8 cellular contexts compared by ENCODE assay signal in genomic region chr22:38298312-38299000, GRCh38. TPM values are rescaled to one million over a fixed set of nuclear protein-coding genes. Genes with fewer than 3 reads are reported as not detected.
DNase-seq lines count a peak whose midpoint lies in the region; ATAC-seq and TF ChIP-seq lines count a peak whose summit lies in the region.

No MANE protein-coding gene starts in this region.

- H4K20me1 ChIP-seq in PC-3 (ENCODE audit: low read length), result 0 out of 2 replicates have a peak, but pooled peaks cover under 1% of the 10 kb centered on the region

- H3K27me3 ChIP-seq in PC-3 (ENCODE audit: low read length), result no peaks in the 10 kb centered on the region

- H3F3A ChIP-seq in PC-3 (ENCODE audit: low read length, unreplicated experiment), result peaks cover 3% of the 10 kb centered on the region

- ATAC-seq in PC-3, result peak; percentile 90
- peak; percentile 75 to 77 for ATAC-seq in naive thymus-derived CD8-positive, alpha-beta T cell
- ATAC-seq in GM21529 (IDR thresholded peaks at IDR 0.05; ENCODE audit: unreplicated experiment), result no peak
- no peak for ATAC-seq in HG02870 (IDR thresholded peaks at IDR 0.05; ENCODE audit: unreplicated experiment)
- no peak for ATAC-seq in GM21526 (IDR thresholded peaks at IDR 0.05; ENCODE audit: low FRiP score, unreplicated experiment)

- H3K36me3 ChIP-seq in PC-3 (ENCODE audit: low read depth, low read length), result peaks cover 65% of the 10 kb centered on the region

- peaks cover 35% of the 10 kb centered on the region for H3K4me1 ChIP-seq in PC-3 (ENCODE audit: insufficient read depth, low read length)

- no peaks in the 10 kb centered on the region for H3K9me2 ChIP-seq in PC-3 (replicated peaks; ENCODE audit: low read length)

- POLR2A ChIA-PET in PC-3 (lab: Charles Lee; ENCODE audit: unreplicated experiment), result interaction anchor here (1.1 kb wide), 1 partner anchor 80 kb away, joined by 4 read pairs; no protein-coding TSS in a partner anchor
- POLR2A ChIA-PET in naive thymus-derived CD8-positive, alpha-beta T cell (lab: Charles Lee), result no interaction called here

- H3K9me3 Mint-ChIP-seq in naive thymus-derived CD8-positive, alpha-beta T cell, result no peaks in the 10 kb centered on the region

- H3K27ac ChIP-seq in PC-3 (ENCODE audit: low read length), result peak overlapping the region; percentile 99

- H3K9me3 ChIP-seq in PC-3 (ENCODE audit: low read length), result no peaks in the 10 kb centered on the region

- TF ChIP-seq CTCF in GM10266 (IDR thresholded peaks at IDR 0.05; ENCODE audit: control insufficient read depth, insufficient read depth, low read depth, missing control alignments) (peak; percentile 64), PC-3 (conservative IDR thresholded peaks at IDR 0.05; ENCODE audit: low read depth, low read length) (peak; percentile 65)

- intact Hi-C loops in PC-3 (cut with micrococcal nuclease), result loop anchor here (2.0 kb wide), 1 partner anchor 20 kb away; no protein-coding TSS in a partner anchor

- no peak overlapping the region for H3K4me3 Mint-ChIP-seq in naive thymus-derived CD8-positive, alpha-beta T cell

- no peak overlapping the region for H3K27ac Mint-ChIP-seq in naive thymus-derived CD8-positive, alpha-beta T cell

- peak overlapping the region; percentile 64 for H3K4me2 ChIP-seq in PC-3 (ENCODE audit: low read length)

- BruUV-seq in PC-3 (replicated peaks; lab: Mats Ljungman, UMichigan), result no TSS peak

- H3K4me3 ChIP-seq in PC-3 (ENCODE audit: low read length), result no peak overlapping the region

- H3K36me3 Mint-ChIP-seq in naive thymus-derived CD8-positive, alpha-beta T cell, result peaks cover 0 to 59% (median 9%) of the 10 kb centered on the region in 3 donors

- CTCF ChIA-PET in PC-3 (lab: Charles Lee), result no interaction called here

- H3K27me3 Mint-ChIP-seq in naive thymus-derived CD8-positive, alpha-beta T cell, result no peaks in the 10 kb centered on the region

- peaks cover 27% of the 10 kb centered on the region for H3K79me2 ChIP-seq in PC-3 (ENCODE audit: low read length)

- no peaks in the 10 kb centered on the region for H3K4me1 Mint-ChIP-seq in naive thymus-derived CD8-positive, alpha-beta T cell

- no peak overlapping the region for H2AFZ ChIP-seq in PC-3 (ENCODE audit: low read length)

- peak overlapping the region; percentile 84 for H3K9ac ChIP-seq in PC-3 (ENCODE audit: low read length)

- DNase-seq in GM10266 (ENCODE audit: extremely low spot score) (no peak), PC-3 (peak; percentile 99), astrocyte of the hippocampus (ENCODE audit: low read depth, low spot score) (peak; percentile 97), NCI-H748 (lab: John Stamatoyannopoulos, UW; ENCODE audit: unreplicated experiment) (no peak)
- DNase-seq in naive thymus-derived CD8-positive, alpha-beta T cell, result peak in 9 of 10 donors; percentile 23 to 56 (median 44)

RNA-seq across cellular contexts. Expression of gene CSNK1E, which starts 18.8 kb away (rescaled TPM):
- 147 and 179 TPM in 2 replicates for total RNA-seq in PC-3 (2014; rRNA removed)
- 100 to 1,000 TPM; 113 to 116 TPM for total RNA-seq in naive thymus-derived CD8-positive, alpha-beta T cell
- 10 to 100 TPM in 2 of 3 donors, 1 to 10 TPM in 1; 9.1 to 16.1 (median 15.0) TPM for polyA plus RNA-seq in naive thymus-derived CD8-positive, alpha-beta T cell

RNA-seq across cellular contexts. Expression of gene TMEM184B, which starts 25.6 kb away (rescaled TPM):
- total RNA-seq in PC-3 (2014; rRNA removed), result 37.5 and 43.8 TPM in 2 replicates
- total RNA-seq in naive thymus-derived CD8-positive, alpha-beta T cell, result 10 to 100 TPM; 25.5 to 26.8 TPM
- polyA plus RNA-seq in naive thymus-derived CD8-positive, alpha-beta T cell, result 10 to 100 TPM in 1 of 3 donors, 1 to 10 TPM in 2; 5.1 to 13.0 (median 5.4) TPM

Comparison
In these comparisons a context has a peak if more than half of its experiments do, and no peak if none do; other contexts are left out.
1. DNase-seq: peak in PC-3 (single experiment), astrocyte of the hippocampus (single experiment) and naive thymus-derived CD8-positive, alpha-beta T cell (9 of 10); none in GM10266 (single experiment) and NCI-H748 (single experiment).
2. ATAC-seq: peak in PC-3 (single experiment) and naive thymus-derived CD8-positive, alpha-beta T cell (2 of 2); none in GM21529 (single experiment), HG02870 (single experiment) and GM21526 (single experiment).